In genomic region chr1:12413664-12414410, GRCh38 we compare ENCODE assay signal across 2 cellular contexts.
A peak's percentile ranks its signal among the peaks of the same experiment; 100 is the strongest.
TF ChIP-seq lines count a peak whose summit lies in the region.

No MANE protein-coding gene starts in this region.

TF ChIP-seq in HepG2, 621 proteins besides CTCF, POLR2A, EP300 and RAD21 (continued from another document):
- TF ChIP-seq ZBTB33 (CRISPR knock-in tag; IDR thresholded peaks at IDR 0.05): 0 out of 2 replicates have a peak, but pooled peaks have one; percentile 32
- no peak for TF ChIP-seq GMEB2 (CRISPR knock-in tag; IDR thresholded peaks at IDR 0.05; ENCODE audit: low read depth)
- TF ChIP-seq RARA (CRISPR knock-in tag; IDR thresholded peaks at IDR 0.05): peak; percentile 29; the same call in 1 of the 2 replicates
- peak; percentile 94 for TF ChIP-seq ZNF770 (CRISPR knock-in tag; IDR thresholded peaks at IDR 0.05)
- 0 out of 2 replicates have a peak, but pooled peaks have one; percentile 17 for TF ChIP-seq POGZ (CRISPR knock-in tag; IDR thresholded peaks at IDR 0.05)
- no peak for TF ChIP-seq SMAD1 (CRISPR knock-in tag; IDR thresholded peaks at IDR 0.05; ENCODE audit: borderline replicate concordance, low read depth)
- no peak for TF ChIP-seq NR2F2 (IDR thresholded peaks at IDR 0.05; ENCODE audit: borderline replicate concordance, low read depth)

TF ChIP-seq in IMR-90, 13 proteins besides CTCF, POLR2A, EP300 and RAD21 (continued from another document):
- TF ChIP-seq USF2 (IDR thresholded peaks at IDR 0.05; ENCODE audit: low read depth, low read length): no peak
- TF ChIP-seq CEBPB (IDR thresholded peaks at IDR 0.05; ENCODE audit: low read depth, low read length): no peak
- TF ChIP-seq BHLHE40 (IDR thresholded peaks at IDR 0.05; ENCODE audit: low read depth, low read length): no peak
- no peak for TF ChIP-seq CHD1 (IDR thresholded peaks at IDR 0.05; ENCODE audit: low read depth, low read length)
- no peak for TF ChIP-seq RFX5 (IDR thresholded peaks at IDR 0.05; ENCODE audit: low read depth, low read length)
- no peak for TF ChIP-seq RCOR1 (IDR thresholded peaks at IDR 0.05; ENCODE audit: insufficient replicate concordance, low read length)
- TF ChIP-seq NFE2L2 (IDR thresholded peaks at IDR 0.05; ENCODE audit: low read depth, low read length): no peak
- no peak for TF ChIP-seq MAFK (IDR thresholded peaks at IDR 0.05; ENCODE audit: low read depth, low read length)
TF ChIP-seq in IMR-90: peak in this region for 0.
